ENCODE assay signal across 1 cellular context in genomic region chr11:47213985-47214564, GRCh38.
TF ChIP-seq lines count a peak whose summit lies in the region.

No MANE protein-coding gene starts in this region.

TF ChIP-seq in HepG2, 621 proteins besides CTCF, POLR2A, EP300 and RAD21 (continued from another document and continues in another):
- TF ChIP-seq ZNF275 (CRISPR knock-in tag; IDR thresholded peaks at IDR 0.05; ENCODE audit: borderline replicate concordance) (no peak), PRPF4 (IDR thresholded peaks at IDR 0.05; ENCODE audit: low read depth, low read length, poor library complexity, severe bottlenecking) (no peak), FOXC1 (CRISPR knock-in tag; IDR thresholded peaks at IDR 0.05; ENCODE audit: borderline replicate concordance) (no peak), ZC3H13 (CRISPR knock-in tag; IDR thresholded peaks at IDR 0.05) (no peak), ZNF878 (CRISPR knock-in tag; IDR thresholded peaks at IDR 0.05) (no peak), ZNF678 (CRISPR knock-in tag; IDR thresholded peaks at IDR 0.05) (no peak), HOXA3 (CRISPR knock-in tag; IDR thresholded peaks at IDR 0.05) (no peak; the same call in 1 of the 2 replicates), HMGXB4 (CRISPR knock-in tag; IDR thresholded peaks at IDR 0.05; ENCODE audit: borderline replicate concordance in 1 of 2, low read depth in 1 of 2) (peak; percentile 3 to 35; a peak in 1 of 4 replicates), NFYC (CRISPR knock-in tag; IDR thresholded peaks at IDR 0.05) (peak; percentile 70), NPAS2 (CRISPR knock-in tag; IDR thresholded peaks at IDR 0.05; ENCODE audit: borderline replicate concordance) (no peak), CEBPG (CRISPR knock-in tag; IDR thresholded peaks at IDR 0.05) (peak; percentile 65), RBAK (CRISPR knock-in tag; IDR thresholded peaks at IDR 0.05) (no peak), RBFOX2 (IDR thresholded peaks at IDR 0.05; ENCODE audit: low read depth, low read length) (peak; percentile 64), ZNF558 (CRISPR knock-in tag; IDR thresholded peaks at IDR 0.05; ENCODE audit: borderline replicate concordance) (no peak), REST (IDR thresholded peaks at IDR 0.05; ENCODE audit: borderline replicate concordance in 1 of 2, low read depth in 1 of 2, low read length in 2 of 2) (0 out of 4 replicates have a peak, but pooled peaks of 1 of the 2 experiments have one; percentile 12), ZFYVE20 (CRISPR knock-in tag; IDR thresholded peaks at IDR 0.05; ENCODE audit: borderline replicate concordance, low read depth) (no peak), ZNF207 (IDR thresholded peaks at IDR 0.05; ENCODE audit: borderline replicate concordance) (no peak), PBX2 (CRISPR knock-in tag; IDR thresholded peaks at IDR 0.05) (no peak), MTF2 (CRISPR knock-in tag; IDR thresholded peaks at IDR 0.05; ENCODE audit: borderline replicate concordance) (no peak), MTERF4 (CRISPR knock-in tag; IDR thresholded peaks at IDR 0.05) (no peak), FOSL2 (CRISPR knock-in tag; IDR thresholded peaks at IDR 0.05) (peak; percentile 20; the same call in 1 of the 2 replicates), FOSL1 (CRISPR knock-in tag; IDR thresholded peaks at IDR 0.05; ENCODE audit: borderline replicate concordance) (no peak), SMARCE1 (IDR thresholded peaks at IDR 0.05; ENCODE audit: borderline replicate concordance) (no peak), ZXDC (CRISPR knock-in tag; IDR thresholded peaks at IDR 0.05) (no peak), SSRP1 (CRISPR knock-in tag; IDR thresholded peaks at IDR 0.05) (0 out of 2 replicates have a peak, but pooled peaks have one; percentile 25), ZNF333 (CRISPR knock-in tag; IDR thresholded peaks at IDR 0.05; ENCODE audit: borderline replicate concordance) (no peak), MYNN (CRISPR knock-in tag; IDR thresholded peaks at IDR 0.05; ENCODE audit: low read depth) (no peak), ZMAT5 (CRISPR knock-in tag; IDR thresholded peaks at IDR 0.05; ENCODE audit: borderline replicate concordance, low read depth) (no peak), MIER2 (CRISPR knock-in tag; IDR thresholded peaks at IDR 0.05) (no peak), ZNF34 (CRISPR knock-in tag; IDR thresholded peaks at IDR 0.05; ENCODE audit: borderline replicate concordance) (no peak)
- TF ChIP-seq, protein P1, sequence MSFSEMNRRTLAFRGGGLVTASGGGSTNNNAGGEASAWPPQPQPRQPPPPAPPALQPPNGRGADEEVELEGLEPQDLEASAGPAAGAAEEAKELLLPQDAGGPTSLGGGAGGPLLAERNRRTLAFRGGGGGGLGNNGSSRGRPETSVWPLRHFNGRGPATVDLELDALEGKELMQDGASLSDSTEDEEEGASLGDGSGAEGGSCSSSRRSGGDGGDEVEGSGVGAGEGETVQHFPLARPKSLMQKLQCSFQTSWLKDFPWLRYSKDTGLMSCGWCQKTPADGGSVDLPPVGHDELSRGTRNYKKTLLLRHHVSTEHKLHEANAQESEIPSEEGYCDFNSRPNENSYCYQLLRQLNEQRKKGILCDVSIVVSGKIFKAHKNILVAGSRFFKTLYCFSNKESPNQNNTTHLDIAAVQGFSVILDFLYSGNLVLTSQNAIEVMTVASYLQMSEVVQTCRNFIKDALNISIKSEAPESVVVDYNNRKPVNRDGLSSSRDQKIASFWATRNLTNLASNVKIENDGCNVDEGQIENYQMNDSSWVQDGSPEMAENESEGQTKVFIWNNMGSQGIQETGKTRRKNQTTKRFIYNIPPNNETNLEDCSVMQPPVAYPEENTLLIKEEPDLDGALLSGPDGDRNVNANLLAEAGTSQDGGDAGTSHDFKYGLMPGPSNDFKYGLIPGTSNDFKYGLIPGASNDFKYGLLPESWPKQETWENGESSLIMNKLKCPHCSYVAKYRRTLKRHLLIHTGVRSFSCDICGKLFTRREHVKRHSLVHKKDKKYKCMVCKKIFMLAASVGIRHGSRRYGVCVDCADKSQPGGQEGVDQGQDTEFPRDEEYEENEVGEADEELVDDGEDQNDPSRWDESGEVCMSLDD (CRISPR knock-in tag; IDR thresholded peaks at IDR 0.05; ENCODE audit: borderline replicate concordance): no peak
- TF ChIP-seq, protein P2, sequence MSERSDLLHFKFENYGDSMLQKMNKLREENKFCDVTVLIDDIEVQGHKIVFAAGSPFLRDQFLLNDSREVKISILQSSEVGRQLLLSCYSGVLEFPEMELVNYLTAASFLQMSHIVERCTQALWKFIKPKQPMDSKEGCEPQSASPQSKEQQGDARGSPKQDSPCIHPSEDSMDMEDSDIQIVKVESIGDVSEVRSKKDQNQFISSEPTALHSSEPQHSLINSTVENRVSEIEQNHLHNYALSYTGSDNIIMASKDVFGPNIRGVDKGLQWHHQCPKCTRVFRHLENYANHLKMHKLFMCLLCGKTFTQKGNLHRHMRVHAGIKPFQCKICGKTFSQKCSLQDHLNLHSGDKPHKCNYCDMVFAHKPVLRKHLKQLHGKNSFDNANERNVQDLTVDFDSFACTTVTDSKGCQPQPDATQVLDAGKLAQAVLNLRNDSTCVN (CRISPR knock-in tag; IDR thresholded peaks at IDR 0.05; ENCODE audit: borderline replicate concordance): no peak
- TF ChIP-seq, protein P3, sequence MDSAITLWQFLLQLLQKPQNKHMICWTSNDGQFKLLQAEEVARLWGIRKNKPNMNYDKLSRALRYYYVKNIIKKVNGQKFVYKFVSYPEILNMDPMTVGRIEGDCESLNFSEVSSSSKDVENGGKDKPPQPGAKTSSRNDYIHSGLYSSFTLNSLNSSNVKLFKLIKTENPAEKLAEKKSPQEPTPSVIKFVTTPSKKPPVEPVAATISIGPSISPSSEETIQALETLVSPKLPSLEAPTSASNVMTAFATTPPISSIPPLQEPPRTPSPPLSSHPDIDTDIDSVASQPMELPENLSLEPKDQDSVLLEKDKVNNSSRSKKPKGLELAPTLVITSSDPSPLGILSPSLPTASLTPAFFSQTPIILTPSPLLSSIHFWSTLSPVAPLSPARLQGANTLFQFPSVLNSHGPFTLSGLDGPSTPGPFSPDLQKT (CRISPR knock-in tag; IDR thresholded peaks at IDR 0.05; ENCODE audit: borderline replicate concordance): no peak
- TF ChIP-seq, protein P4, sequence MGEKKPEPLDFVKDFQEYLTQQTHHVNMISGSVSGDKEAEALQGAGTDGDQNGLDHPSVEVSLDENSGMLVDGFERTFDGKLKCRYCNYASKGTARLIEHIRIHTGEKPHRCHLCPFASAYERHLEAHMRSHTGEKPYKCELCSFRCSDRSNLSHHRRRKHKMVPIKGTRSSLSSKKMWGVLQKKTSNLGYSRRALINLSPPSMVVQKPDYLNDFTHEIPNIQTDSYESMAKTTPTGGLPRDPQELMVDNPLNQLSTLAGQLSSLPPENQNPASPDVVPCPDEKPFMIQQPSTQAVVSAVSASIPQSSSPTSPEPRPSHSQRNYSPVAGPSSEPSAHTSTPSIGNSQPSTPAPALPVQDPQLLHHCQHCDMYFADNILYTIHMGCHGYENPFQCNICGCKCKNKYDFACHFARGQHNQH (CRISPR knock-in tag; IDR thresholded peaks at IDR 0.05): no peak
- TF ChIP-seq, protein P5, sequence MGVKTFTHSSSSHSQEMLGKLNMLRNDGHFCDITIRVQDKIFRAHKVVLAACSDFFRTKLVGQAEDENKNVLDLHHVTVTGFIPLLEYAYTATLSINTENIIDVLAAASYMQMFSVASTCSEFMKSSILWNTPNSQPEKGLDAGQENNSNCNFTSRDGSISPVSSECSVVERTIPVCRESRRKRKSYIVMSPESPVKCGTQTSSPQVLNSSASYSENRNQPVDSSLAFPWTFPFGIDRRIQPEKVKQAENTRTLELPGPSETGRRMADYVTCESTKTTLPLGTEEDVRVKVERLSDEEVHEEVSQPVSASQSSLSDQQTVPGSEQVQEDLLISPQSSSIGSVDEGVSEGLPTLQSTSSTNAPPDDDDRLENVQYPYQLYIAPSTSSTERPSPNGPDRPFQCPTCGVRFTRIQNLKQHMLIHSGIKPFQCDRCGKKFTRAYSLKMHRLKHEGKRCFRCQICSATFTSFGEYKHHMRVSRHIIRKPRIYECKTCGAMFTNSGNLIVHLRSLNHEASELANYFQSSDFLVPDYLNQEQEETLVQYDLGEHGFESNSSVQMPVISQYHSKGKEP (CRISPR knock-in tag; IDR thresholded peaks at IDR 0.05): no peak
